ENCODE assay signal across 22 cellular contexts in genomic region chr2:137644689-137645088, GRCh38.
DNase-seq lines count a peak whose midpoint lies in the region; ATAC-seq and TF ChIP-seq lines count a peak whose summit lies in the region.
"Had no signal": no experiment of that assay in that cellular context is flagged by ENCODE, and none has a peak within 500 bp of the region (broad histone marks: within the 10 kb centered on the region; RNA-seq: fewer than 3 reads in every experiment).

No MANE protein-coding gene starts in this region.

- TF ChIP-seq CTCF in epithelial cell of esophagus (IDR thresholded peaks at IDR 0.05; ENCODE audit: insufficient read depth, low read depth, low read length, missing control alignments): no peak
- TF ChIP-seq CTCF in smooth muscle cell (IDR thresholded peaks at IDR 0.05; ENCODE audit: borderline replicate concordance, insufficient read depth, poor library complexity, severe bottlenecking): no peak

- no peak overlapping the region for H3K4me2 ChIP-seq in smooth muscle cell
- H3K4me2 ChIP-seq: A549; BLaER1 treated with 17β-estradiol and CSF1 and Interleukin-3, amounts not matched to agents 10 nM and 100 nM had no signal

- H3K4me3 ChIP-seq in epithelial cell of esophagus (ENCODE audit: low read length) (no peak overlapping the region), smooth muscle cell (no peak overlapping the region)
- H3K4me3 ChIP-seq: A549; BLaER1 treated with 17β-estradiol and CSF1 and Interleukin-3, amounts not matched to agents 10 nM and 100 nM; GM12878 had no signal

- no peaks in the 10 kb centered on the region for H3K27me3 ChIP-seq in smooth muscle cell (ENCODE audit: low read depth)
- H3K27me3 ChIP-seq: BLaER1 treated with 17β-estradiol and CSF1 and Interleukin-3, amounts not matched to agents 10 nM and 100 nM had no signal

- no peaks in the 10 kb centered on the region for H3K79me2 ChIP-seq in smooth muscle cell (ENCODE audit: low read depth)

- H4K20me1 ChIP-seq in smooth muscle cell (ENCODE audit: low read depth): no peaks in the 10 kb centered on the region
- H4K20me1 ChIP-seq: BLaER1 treated with 17β-estradiol and CSF1 and Interleukin-3, amounts not matched to agents 10 nM and 100 nM had no signal

- 88% methylated on average over 3 of the region's 3 CpGs for WGBS in smooth muscle cell (ENCODE audit: low lambda C conversion rate)

- DNase-seq in MV-4-11 (lab: John Stamatoyannopoulos, UW) (peak; percentile 8), NCI-H1694 treated with DMSO at 0.1 percent for 48 hours (lab: John Stamatoyannopoulos, UW) (peak; percentile 82), epithelial cell of esophagus (ENCODE audit: low read depth) (peak; percentile 43), occipital lobe (lab: John Stamatoyannopoulos, UW) (peak; percentile 6), smooth muscle cell (lab: John Stamatoyannopoulos, UW; ENCODE audit: unreplicated experiment) (no peak), NCI-H1930 (lab: John Stamatoyannopoulos, UW) (no peak)
- DNase-seq: AML-193; CD4-positive, alpha-beta T cell; EL; GDM1; NCI-H1092 treated with DMSO at 0.1 percent for 48 hours; NCI-H1436; NCI-H2029; NCI-H526; NCI-H82; NK-92 treated with Interleukin-12 subunit alpha and Interleukin-12 subunit beta, amount 100 ng/mL, for 24 hours; PC-3 had no signal

- H3K4me1 ChIP-seq in smooth muscle cell (ENCODE audit: low read depth): no peaks in the 10 kb centered on the region
- H3K4me1 ChIP-seq: A549; BLaER1 treated with 17β-estradiol and CSF1 and Interleukin-3, amounts not matched to agents 10 nM and 100 nM had no signal

- no peaks in the 10 kb centered on the region for H3K36me3 ChIP-seq in smooth muscle cell (ENCODE audit: low read depth)
- H3K36me3 ChIP-seq: BLaER1 treated with 17β-estradiol and CSF1 and Interleukin-3, amounts not matched to agents 10 nM and 100 nM had no signal

- no peak for ATAC-seq in GM21390 (IDR thresholded peaks at IDR 0.05; ENCODE audit: unreplicated experiment)
- ATAC-seq: A549, GM12878, HCT116, PC-3 had no signal

- no peak overlapping the region for H3K27ac ChIP-seq in smooth muscle cell (ENCODE audit: low read depth)
- H3K27ac ChIP-seq: A549; BLaER1 treated with 17β-estradiol and CSF1 and Interleukin-3, amounts not matched to agents 10 nM and 100 nM had no signal

- H3F3A ChIP-seq in smooth muscle cell (ENCODE audit: low read depth): no peaks in the 10 kb centered on the region

- H3K9ac ChIP-seq in smooth muscle cell (ENCODE audit: low read depth): no peak overlapping the region
- H3K9ac ChIP-seq: BLaER1 treated with 17β-estradiol and CSF1 and Interleukin-3, amounts not matched to agents 10 nM and 100 nM had no signal

- H2AFZ ChIP-seq in smooth muscle cell (ENCODE audit: low read depth): no peak overlapping the region

- H3K9me3 ChIP-seq in smooth muscle cell (replicated peaks; ENCODE audit: low read depth): no peaks in the 10 kb centered on the region
- H3K9me3 ChIP-seq: A549 had no signal

Comparison
In these comparisons a context has a peak if more than half of its experiments do, and no peak if none do; other contexts are left out.
1. DNase-seq: peak in MV-4-11 (single experiment), NCI-H1694 treated with DMSO at 0.1 percent for 48 hours (single experiment), epithelial cell of esophagus (single experiment) and occipital lobe (single experiment); none in smooth muscle cell (single experiment) and NCI-H1930 (0 of 2).